ENCODE assay signal across 8 cellular contexts in genomic region chr2:61177727-61178549, GRCh38. TPM values are rescaled to one million over a fixed set of nuclear protein-coding genes. Genes with fewer than 3 reads are reported as not detected.
DNase-seq lines count a peak whose midpoint lies in the region; ATAC-seq and TF ChIP-seq lines count a peak whose summit lies in the region.

No MANE protein-coding gene starts in this region.

- H2AFZ ChIP-seq in ACC112 (ENCODE audit: low read length, unreplicated experiment): peak overlapping the region; percentile 86

- peaks cover 45% of the 10 kb centered on the region for H3K79me2 ChIP-seq in ACC112 (ENCODE audit: control insufficient read depth, insufficient read depth, low read length, unreplicated experiment)

- peaks cover 8% of the 10 kb centered on the region for H3K36me3 Mint-ChIP-seq in chondrocyte (ENCODE audit: low read depth)

- WGBS in right lobe of liver (ENCODE audit: insufficient coverage, low coverage, low lambda C conversion rate, missing lambda C conversion rate): 20% methylated on average over 22 of the region's 45 CpGs

- no peak for TF ChIP-seq CTCF in WERI-Rb-1 (IDR thresholded peaks at IDR 0.05; ENCODE audit: low read depth, low read length)
- no peak for TF ChIP-seq CTCF in chondrocyte (IDR thresholded peaks at IDR 0.05)
- no peak for TF ChIP-seq CTCF in right lobe of liver (IDR thresholded peaks at IDR 0.05)

- TF ChIP-seq POLR2A in right lobe of liver (IDR thresholded peaks at IDR 0.05): no peak

- peak overlapping the region; percentile 94 for H3K27ac Mint-ChIP-seq in chondrocyte (ENCODE audit: unreplicated experiment)

- peak overlapping the region; percentile 64 for H3K27ac ChIP-seq in ACC112 (ENCODE audit: low read depth, low read length)
- H3K27ac ChIP-seq in WERI-Rb-1: peak overlapping the region; percentile 97
- H3K27ac ChIP-seq in right lobe of liver: peak overlapping the region; percentile 99 to 100 (median 99)

- DNase-seq in WERI-Rb-1: no peak
- no peak for DNase-seq in chondrocyte (ENCODE audit: low spot score)
- peak in 2 of 3 donors; percentile 55 to 66 for DNase-seq in right lobe of liver
- peak; percentile 21 to 22 for DNase-seq in stimulated activated CD8-positive, alpha-beta memory T cell treated with anti-CD3 and anti-CD28 coated beads, Interleukin-2, amount 100 ng/mL, for 48 hours (ENCODE audit: low read depth in 2 of 2)
- DNase-seq in dedifferentiated amniotic fluid mesenchymal stem cell (ENCODE audit: extremely low spot score): no peak

- H3K36me3 ChIP-seq in ACC112 (ENCODE audit: insufficient read depth, low read length) (peaks cover 17% of the 10 kb centered on the region), WERI-Rb-1 (peaks cover 40% of the 10 kb centered on the region), right lobe of liver (peaks cover 0 to 20% (median 5%) of the 10 kb centered on the region in 4 donors)

- intact Hi-C loops in right lobe of liver (cut with DNase I): no loop called here

- H3K9me3 ChIP-seq in WERI-Rb-1 (ENCODE audit: severe bottlenecking) (peaks cover 3% of the 10 kb centered on the region), right lobe of liver (no peaks in the 10 kb centered on the region)

- H3K4me1 Mint-ChIP-seq in chondrocyte (ENCODE audit: low read depth): peaks cover 57% of the 10 kb centered on the region

- H3K9me3 Mint-ChIP-seq in chondrocyte (ENCODE audit: low read depth): no peaks in the 10 kb centered on the region

- peak overlapping the region; percentile 75 for H3K4me3 Mint-ChIP-seq in chondrocyte (ENCODE audit: unreplicated experiment)

- ATAC-seq in GM18907 (IDR thresholded peaks at IDR 0.05; ENCODE audit: unreplicated experiment) (peak; percentile 30), HG03378 (IDR thresholded peaks at IDR 0.05; ENCODE audit: unreplicated experiment) (peak; percentile 23), right lobe of liver (peak; percentile 1 to 13 (median 6))

- H3K4me3 ChIP-seq in ACC112 (ENCODE audit: low read depth, low read length) (peak overlapping the region; percentile 97), WERI-Rb-1 (ENCODE audit: low read depth, low read length) (peak overlapping the region; percentile 62), right lobe of liver (peak overlapping the region; percentile 71 to 86 (median 83))

- no peaks in the 10 kb centered on the region for H3K27me3 Mint-ChIP-seq in chondrocyte (ENCODE audit: low read depth)

- peaks cover 38% of the 10 kb centered on the region for H3K4me1 ChIP-seq in ACC112 (ENCODE audit: control insufficient read depth, insufficient read depth, low read length, unreplicated experiment)
- H3K4me1 ChIP-seq in right lobe of liver: peaks cover 0 to 28% (median 8%) of the 10 kb centered on the region in 4 donors

- H3K27me3 ChIP-seq in ACC112 (ENCODE audit: insufficient read depth, low read length): no peaks in the 10 kb centered on the region
- H3K27me3 ChIP-seq in WERI-Rb-1 (ENCODE audit: insufficient read depth, low read depth, severe bottlenecking): no peaks in the 10 kb centered on the region
- H3K27me3 ChIP-seq in right lobe of liver: no peaks in the 10 kb centered on the region

RNA-seq across cellular contexts. Expression of gene C2orf74, which starts 15.9 kb away (rescaled TPM):
- 5.6 to 10.4 TPM (median 9.7 TPM) in 3 replicates for total RNA-seq in chondrocyte
- total RNA-seq in right lobe of liver: 10 to 100 TPM; 10.2 to 12.0 (median 10.6) TPM

Comparison
In these comparisons a context has a peak if more than half of its experiments do, and no peak if none do; other contexts are left out.
1. DNase-seq: peak in right lobe of liver (2 of 3) and stimulated activated CD8-positive, alpha-beta memory T cell treated with anti-CD3 and anti-CD28 coated beads, Interleukin-2, amount 100 ng/mL, for 48 hours (2 of 2); none in WERI-Rb-1 (single experiment), chondrocyte (single experiment) and dedifferentiated amniotic fluid mesenchymal stem cell (single experiment).
2. Peak in every context shown above with its lines, with median percentiles within 50 percentile points of each other: H3K27ac ChIP-seq, H3K4me3 ChIP-seq and ATAC-seq.